8 cellular contexts compared by ENCODE assay signal in the genomic region with DNA sequence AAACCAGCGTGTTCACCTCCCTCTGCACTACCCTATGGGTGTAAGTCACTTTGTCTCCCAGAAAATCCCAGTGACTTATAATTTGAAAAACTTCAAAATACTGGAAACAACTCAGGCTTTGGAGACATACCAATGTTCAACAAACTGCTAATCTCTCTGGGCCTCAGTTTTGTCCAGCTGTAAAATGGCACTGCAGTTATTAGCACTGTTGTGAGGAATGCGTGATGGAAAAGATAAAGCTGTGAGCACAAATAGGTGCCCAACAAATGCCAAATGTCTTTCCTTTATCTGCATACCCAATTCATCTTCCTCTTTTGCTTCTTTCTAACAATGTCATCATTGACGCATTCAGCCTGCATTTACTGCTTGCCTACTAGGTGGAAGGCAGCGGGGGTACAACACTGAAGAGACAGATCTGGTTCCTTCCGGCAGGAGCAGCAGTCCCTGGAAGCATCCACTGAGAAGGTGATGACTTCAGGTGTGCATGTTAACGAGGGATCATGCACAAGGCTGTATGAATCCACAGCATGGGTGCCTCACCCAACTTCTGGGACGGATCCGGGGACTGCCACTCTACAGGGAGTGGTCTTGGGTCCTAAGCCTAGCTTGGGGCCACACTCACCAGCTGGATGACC.
DNase-seq lines count a peak whose midpoint lies in the region; ATAC-seq and TF ChIP-seq lines count a peak whose summit lies in the region.
"Had no signal": no experiment of that assay in that cellular context is flagged by ENCODE, and none has a peak within 500 bp of the region (broad histone marks: within the 10 kb centered on the region; RNA-seq: fewer than 3 reads in every experiment).

No MANE protein-coding gene starts in this region.

- H3F3A ChIP-seq in DOHH2 (ENCODE audit: control insufficient read depth, insufficient read depth) (peaks cover 12% of the 10 kb centered on the region), neural cell (ENCODE audit: insufficient read depth, low read length, poor library complexity, severe bottlenecking) (no peaks in the 10 kb centered on the region)

- TF ChIP-seq RAD21 in neural cell (conservative IDR thresholded peaks at IDR 0.05), result no peak

- H4K20me1 ChIP-seq in DOHH2 (ENCODE audit: control insufficient read depth, insufficient read depth, low read depth, low read length) (peaks cover 33% of the 10 kb centered on the region), KMS-11 (ENCODE audit: insufficient read depth) (no peaks in the 10 kb centered on the region), neural cell (ENCODE audit: insufficient read depth) (no peaks in the 10 kb centered on the region)

- H3K9ac ChIP-seq in KMS-11 (peak overlapping the region; percentile 86; the same call in 1 of the 2 replicates), neural cell (ENCODE audit: low read length) (peak overlapping the region; percentile 7)

- H3K4me1 ChIP-seq in DOHH2 (ENCODE audit: control insufficient read depth, low read length), result peaks cover 100% of the 10 kb centered on the region
- peaks cover 93% of the 10 kb centered on the region for H3K4me1 ChIP-seq in KMS-11 (ENCODE audit: low read depth, poor library complexity, severe bottlenecking)

- H3K4me3 ChIP-seq in DOHH2 (ENCODE audit: low read length), result peak overlapping the region; percentile 68
- H3K4me3 ChIP-seq in KMS-11 (IDR thresholded peaks at IDR 0.05; ENCODE audit: insufficient read depth, low read depth, low read length), result no peak overlapping the region
- peak overlapping the region; percentile 82 for H3K4me3 ChIP-seq in neural cell (ENCODE audit: low read length)

- TF ChIP-seq CTCF in DOHH2 (IDR thresholded peaks at IDR 0.05; ENCODE audit: low read depth, low read length, poor library complexity, severe bottlenecking) (no peak), KMS-11 (conservative IDR thresholded peaks at IDR 0.05; ENCODE audit: low read depth, low read length) (no peak), neural cell (IDR thresholded peaks at IDR 0.05; ENCODE audit: poor library complexity, severe bottlenecking) (no peak)

- H3K36me3 Mint-ChIP-seq in activated naive CD8-positive, alpha-beta T cell treated with anti-CD3 and anti-CD28 coated beads, Interleukin-2, amount 50 U/mL, for 24 hours (ENCODE audit: low read depth), result no peaks in the 10 kb centered on the region

- H3K27me3 Mint-ChIP-seq in activated naive CD8-positive, alpha-beta T cell treated with anti-CD3 and anti-CD28 coated beads, Interleukin-2, amount 50 U/mL, for 24 hours, result no peaks in the 10 kb centered on the region

- peak overlapping the region; percentile 32 for H3K4me3 Mint-ChIP-seq in activated naive CD8-positive, alpha-beta T cell treated with anti-CD3 and anti-CD28 coated beads, Interleukin-2, amount 50 U/mL, for 24 hours

- H3K4me2 ChIP-seq in DOHH2 (ENCODE audit: low read length) (peak overlapping the region; percentile 87), KMS-11 (peak overlapping the region; percentile 93), neural cell (ENCODE audit: low read length) (no peak overlapping the region)

- H3K27ac ChIP-seq in DOHH2 (ENCODE audit: low read depth, low read length) (no peak overlapping the region), KMS-11 (peak overlapping the region; percentile 93), neural cell (ENCODE audit: low read length) (no peak overlapping the region)

- H3K9me3 ChIP-seq in DOHH2 (ENCODE audit: control insufficient read depth, insufficient read depth, low read length) (no peaks in the 10 kb centered on the region), neural cell (ENCODE audit: low read length) (no peaks in the 10 kb centered on the region)

- no peaks in the 10 kb centered on the region for H3K27me3 ChIP-seq in DOHH2 (ENCODE audit: control insufficient read depth, low read length)
- H3K27me3 ChIP-seq in KMS-11 (ENCODE audit: insufficient read depth, low read depth), result no peaks in the 10 kb centered on the region
- H3K27me3 ChIP-seq in neural cell (ENCODE audit: insufficient read depth, low read depth, low read length), result no peaks in the 10 kb centered on the region

- H3K4me1 Mint-ChIP-seq in activated naive CD8-positive, alpha-beta T cell treated with anti-CD3 and anti-CD28 coated beads, Interleukin-2, amount 50 U/mL, for 24 hours, result peaks cover 97% of the 10 kb centered on the region

- no peaks in the 10 kb centered on the region for H3K9me3 Mint-ChIP-seq in activated naive CD8-positive, alpha-beta T cell treated with anti-CD3 and anti-CD28 coated beads, Interleukin-2, amount 50 U/mL, for 24 hours

- TF ChIP-seq EP300 in neural cell (conservative IDR thresholded peaks at IDR 0.05; ENCODE audit: poor library complexity, severe bottlenecking), result no peak

- intact Hi-C loops in Right ventricle myocardium inferior (cut with DNase I), result loop anchor here (5.0 kb wide), 2 partner anchors 79 to 119 kb away; no protein-coding TSS in a partner anchor

- H3K79me2 ChIP-seq in DOHH2 (ENCODE audit: control insufficient read depth, low read length) (peaks cover 100% of the 10 kb centered on the region), KMS-11 (ENCODE audit: insufficient read depth, low read depth) (peaks cover 100% of the 10 kb centered on the region), neural cell (replicated peaks; ENCODE audit: insufficient read depth, low read length) (peaks cover 78% of the 10 kb centered on the region)

- DNase-seq in activated naive CD8-positive, alpha-beta T cell treated with anti-CD3 and anti-CD28 coated beads, Interleukin-2, amount 50 U/mL, for 24 hours, result no peak
- DNase-seq in Right ventricle myocardium inferior (ENCODE audit: missing footprints), result no peak
- DNase-seq: OCI-M1 had no signal

- no peaks in the 10 kb centered on the region for H3K9me2 ChIP-seq in DOHH2 (replicated peaks; ENCODE audit: control insufficient read depth, low read length)
- no peaks in the 10 kb centered on the region for H3K9me2 ChIP-seq in neural cell (ENCODE audit: insufficient read depth, low read length)

- H3K36me3 ChIP-seq in DOHH2 (ENCODE audit: control insufficient read depth, low read length) (peaks cover 25% of the 10 kb centered on the region), KMS-11 (ENCODE audit: insufficient read depth) (no peaks in the 10 kb centered on the region), neural cell (ENCODE audit: insufficient read depth, low read length) (no peaks in the 10 kb centered on the region)

- no peak for ATAC-seq in activated naive CD8-positive, alpha-beta T cell treated with anti-CD3 and anti-CD28 coated beads, Interleukin-2, amount 50 U/mL, for 24 hours
- ATAC-seq in HG03520 (IDR thresholded peaks at IDR 0.05; ENCODE audit: unreplicated experiment) (no peak), Right ventricle myocardium inferior (no peak), GM19324 (IDR thresholded peaks at IDR 0.05; ENCODE audit: low FRiP score, unreplicated experiment) (no peak)

- H2AFZ ChIP-seq in KMS-11 (ENCODE audit: low read depth) (no peak overlapping the region), neural cell (ENCODE audit: low read depth, low read length) (no peak overlapping the region)

- H3K27ac Mint-ChIP-seq in activated naive CD8-positive, alpha-beta T cell treated with anti-CD3 and anti-CD28 coated beads, Interleukin-2, amount 50 U/mL, for 24 hours, result peak overlapping the region; percentile 91

TF ChIP-seq in neural cell, 6 proteins besides CTCF, POLR2A, EP300 and RAD21:
- no peak for TF ChIP-seq SMC3 (conservative IDR thresholded peaks at IDR 0.05; ENCODE audit: poor library complexity)
- TF ChIP-seq MXI1 (conservative IDR thresholded peaks at IDR 0.05; ENCODE audit: poor library complexity, severe bottlenecking), result no peak
- TF ChIP-seq POLR2AphosphoS5 (IDR thresholded peaks at IDR 0.05), result no peak
- no peak for TF ChIP-seq EZH2 (IDR thresholded peaks at IDR 0.05; ENCODE audit: borderline replicate concordance, insufficient read depth, low read length, poor library complexity, severe bottlenecking)
- TF ChIP-seq TAF1 (IDR thresholded peaks at IDR 0.05; ENCODE audit: low read depth), result no peak
- no peak for TF ChIP-seq REST (IDR thresholded peaks at IDR 0.05; ENCODE audit: borderline replicate concordance)
